ENCODE assay signal across 15 cellular contexts in the genomic region with DNA sequence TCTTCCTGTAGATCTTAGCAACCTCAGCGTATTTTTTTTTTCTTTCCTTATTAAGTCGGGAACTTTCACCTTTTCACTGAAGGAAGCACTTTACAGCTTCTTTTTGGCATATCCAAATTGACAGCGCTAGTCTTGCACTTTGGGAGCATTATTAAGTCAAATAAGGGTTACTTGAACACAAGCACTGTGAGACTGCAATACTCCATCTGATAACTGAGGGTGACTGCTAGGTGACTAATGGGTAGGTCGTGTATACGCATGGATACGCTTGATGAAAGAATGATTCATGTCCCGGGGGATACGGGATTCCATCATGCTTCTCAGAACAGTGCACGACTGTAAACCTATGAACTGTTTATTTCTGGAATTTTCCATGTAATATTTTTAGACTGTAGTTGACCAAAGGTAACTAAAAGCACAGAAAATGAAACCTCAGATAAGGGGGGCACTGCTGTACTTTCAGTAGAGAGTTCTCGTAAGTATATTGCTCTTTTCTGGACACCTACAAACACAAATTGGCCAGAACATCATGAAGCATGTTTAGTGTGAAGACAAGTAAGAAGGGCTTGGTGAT.
DNase-seq lines count a peak whose midpoint lies in the region; ATAC-seq, FAIRE-seq and TF ChIP-seq lines count a peak whose summit lies in the region.
"Had no signal": no experiment of that assay in that cellular context is flagged by ENCODE, and none has a peak within 500 bp of the region (broad histone marks: within the 10 kb centered on the region; RNA-seq: fewer than 3 reads in every experiment).

No MANE protein-coding gene starts in this region.

- H3K27me3 ChIP-seq in gastroesophageal sphincter: no peaks in the 10 kb centered on the region
- H3K27me3 ChIP-seq: BLaER1 had no signal

- H3K4me3 ChIP-seq in A549 (no peak overlapping the region), gastroesophageal sphincter (no peak overlapping the region)
- H3K4me3 ChIP-seq: BLaER1 had no signal

- H3K27ac Mint-ChIP-seq in HFFc6: peak overlapping the region; percentile 86
- H3K27ac Mint-ChIP-seq: activated CD4-positive, alpha-beta memory T cell treated with anti-CD3 and anti-CD28 coated beads, Interleukin-2, amount 10 ng/mL, durations not matched to agents 7 days and 5 days; T-cell had no signal

- DNase-seq in A549 (ENCODE audit: low read depth in 1 of 2, low spot score in 1 of 2) (peak; percentile 63 to 72), HFFc6 (peak; percentile 90), amniotic stem cell (lab: John Stamatoyannopoulos, UW) (peak; percentile 88), NCI-H69 (lab: John Stamatoyannopoulos, UW) (no peak), ecto neural progenitor cell (ENCODE audit: low spot score) (no peak)
- DNase-seq: activated CD4-positive, alpha-beta memory T cell treated with anti-CD3 and anti-CD28 coated beads, Interleukin-2, amount 10 ng/mL, durations not matched to agents 7 days and 5 days; glutamatergic neuron; NCI-H2227 treated with DMSO at 0.1 percent for 48 hours; right cardiac atrium; T-cell had no signal

- H3K4me1 Mint-ChIP-seq in HFFc6 (ENCODE audit: low read depth): peaks cover 53% of the 10 kb centered on the region
- H3K4me1 Mint-ChIP-seq: activated CD4-positive, alpha-beta memory T cell treated with anti-CD3 and anti-CD28 coated beads, Interleukin-2, amount 10 ng/mL, durations not matched to agents 7 days and 5 days; T-cell had no signal

- TF ChIP-seq CTCF in A549 (IDR thresholded peaks at IDR 0.05) (no peak), HFFc6 (IDR thresholded peaks at IDR 0.05) (no peak), gastroesophageal sphincter (IDR thresholded peaks at IDR 0.05) (no peak)

- no peak for FAIRE-seq in A549 (lab: Jason Lieb, UNC)

- no peaks in the 10 kb centered on the region for H3K36me3 ChIP-seq in gastroesophageal sphincter

- no peaks in the 10 kb centered on the region for H3K9me3 ChIP-seq in A549
- no peaks in the 10 kb centered on the region for H3K9me3 ChIP-seq in gastroesophageal sphincter

- peak overlapping the region; percentile 41 for H3K4me2 ChIP-seq in A549
- H3K4me2 ChIP-seq: BLaER1, KMS-11 had no signal

- POLR2A ChIA-PET in A549 (lab: Yijun Ruan, JAX): no interaction called here

- no peak for TF ChIP-seq POLR2A in A549 (IDR thresholded peaks at IDR 0.05; ENCODE audit: low read length)
- no peak for TF ChIP-seq POLR2A in gastroesophageal sphincter (IDR thresholded peaks at IDR 0.05)

- 31% methylated on average over 10 of the region's 10 CpGs for WGBS in A549 (ENCODE audit: missing lambda C conversion rate)
- 42 to 52% methylated on average over 8 to 10 of the region's 10 CpGs for WGBS in gastroesophageal sphincter (ENCODE audit: low coverage in 1 of 2), 2 donors

- peak; percentile 89 to 90 for ATAC-seq in A549
- peak; percentile 34 for ATAC-seq in gastroesophageal sphincter
- ATAC-seq in GM18519 (IDR thresholded peaks at IDR 0.05; ENCODE audit: low FRiP score, unreplicated experiment): no peak
- no peak for ATAC-seq in GM21515 (IDR thresholded peaks at IDR 0.05; ENCODE audit: unreplicated experiment)
- ATAC-seq: right cardiac atrium, T-cell had no signal

- peaks cover 14% of the 10 kb centered on the region for H3K36me3 Mint-ChIP-seq in HFFc6 (ENCODE audit: low read depth)

- CTCF ChIA-PET in A549 (lab: Yijun Ruan, JAX): interaction anchor here (0.6 kb wide), 1 partner anchor 1149 kb away, joined by 3 read pairs; no protein-coding TSS in a partner anchor

- peaks cover 1% of the 10 kb centered on the region for H3K27me3 Mint-ChIP-seq in HFFc6 (ENCODE audit: insufficient read depth)
- H3K27me3 Mint-ChIP-seq: activated CD4-positive, alpha-beta memory T cell treated with anti-CD3 and anti-CD28 coated beads, Interleukin-2, amount 10 ng/mL, durations not matched to agents 7 days and 5 days; T-cell had no signal

- TF ChIP-seq RAD21 in A549 (conservative IDR thresholded peaks at IDR 0.05 in 1 of 2, IDR thresholded peaks at IDR 0.05 in 1 of 2): no peak

- TF ChIP-seq EP300 in A549 (IDR thresholded peaks at IDR 0.05) (0 out of 5 replicates have a peak, but pooled peaks of 1 of the 2 experiments have one; percentile 30), gastroesophageal sphincter (IDR thresholded peaks at IDR 0.05) (no peak)

- H3K4me1 ChIP-seq in A549 (peaks cover 39% of the 10 kb centered on the region), gastroesophageal sphincter (peaks cover 0 to 7% (median 0%) of the 10 kb centered on the region in 3 donors)

- H3K27ac ChIP-seq in A549 (peak overlapping the region; percentile 29 to 81; a peak in 4 of 6 replicates), gastroesophageal sphincter (no peak overlapping the region)
- H3K27ac ChIP-seq: BLaER1, KMS-11 had no signal

- peak overlapping the region; percentile 73 for H3K4me3 Mint-ChIP-seq in HFFc6
- H3K4me3 Mint-ChIP-seq: activated CD4-positive, alpha-beta memory T cell treated with anti-CD3 and anti-CD28 coated beads, Interleukin-2, amount 10 ng/mL, durations not matched to agents 7 days and 5 days; T-cell had no signal

- H3K9me3 Mint-ChIP-seq in HFFc6: no peaks in the 10 kb centered on the region
- H3K9me3 Mint-ChIP-seq: activated CD4-positive, alpha-beta memory T cell treated with anti-CD3 and anti-CD28 coated beads, Interleukin-2, amount 10 ng/mL, durations not matched to agents 7 days and 5 days; T-cell had no signal

TF ChIP-seq in A549, 52 proteins besides CTCF, POLR2A, EP300 and RAD21 (continues in another document):
- no peak for TF ChIP-seq CHD2 (IDR thresholded peaks at IDR 0.05; ENCODE audit: low read length, partially characterized antibody)
- no peak for TF ChIP-seq ZNF302 (CRISPR knock-in tag; IDR thresholded peaks at IDR 0.05)
- peak; percentile 66 for TF ChIP-seq JUNB (IDR thresholded peaks at IDR 0.05)
- no peak for TF ChIP-seq HOXA7 (CRISPR knock-in tag; IDR thresholded peaks at IDR 0.05)
- no peak for TF ChIP-seq RCOR1 (IDR thresholded peaks at IDR 0.05; ENCODE audit: low read depth, low read length)
- TF ChIP-seq ZSCAN20 (CRISPR knock-in tag; IDR thresholded peaks at IDR 0.05): no peak
- TF ChIP-seq CBX2 (IDR thresholded peaks at IDR 0.05; ENCODE audit: borderline replicate concordance, low read depth): no peak
- TF ChIP-seq HDAC2 (IDR thresholded peaks at IDR 0.05): no peak
- TF ChIP-seq, protein P1, sequence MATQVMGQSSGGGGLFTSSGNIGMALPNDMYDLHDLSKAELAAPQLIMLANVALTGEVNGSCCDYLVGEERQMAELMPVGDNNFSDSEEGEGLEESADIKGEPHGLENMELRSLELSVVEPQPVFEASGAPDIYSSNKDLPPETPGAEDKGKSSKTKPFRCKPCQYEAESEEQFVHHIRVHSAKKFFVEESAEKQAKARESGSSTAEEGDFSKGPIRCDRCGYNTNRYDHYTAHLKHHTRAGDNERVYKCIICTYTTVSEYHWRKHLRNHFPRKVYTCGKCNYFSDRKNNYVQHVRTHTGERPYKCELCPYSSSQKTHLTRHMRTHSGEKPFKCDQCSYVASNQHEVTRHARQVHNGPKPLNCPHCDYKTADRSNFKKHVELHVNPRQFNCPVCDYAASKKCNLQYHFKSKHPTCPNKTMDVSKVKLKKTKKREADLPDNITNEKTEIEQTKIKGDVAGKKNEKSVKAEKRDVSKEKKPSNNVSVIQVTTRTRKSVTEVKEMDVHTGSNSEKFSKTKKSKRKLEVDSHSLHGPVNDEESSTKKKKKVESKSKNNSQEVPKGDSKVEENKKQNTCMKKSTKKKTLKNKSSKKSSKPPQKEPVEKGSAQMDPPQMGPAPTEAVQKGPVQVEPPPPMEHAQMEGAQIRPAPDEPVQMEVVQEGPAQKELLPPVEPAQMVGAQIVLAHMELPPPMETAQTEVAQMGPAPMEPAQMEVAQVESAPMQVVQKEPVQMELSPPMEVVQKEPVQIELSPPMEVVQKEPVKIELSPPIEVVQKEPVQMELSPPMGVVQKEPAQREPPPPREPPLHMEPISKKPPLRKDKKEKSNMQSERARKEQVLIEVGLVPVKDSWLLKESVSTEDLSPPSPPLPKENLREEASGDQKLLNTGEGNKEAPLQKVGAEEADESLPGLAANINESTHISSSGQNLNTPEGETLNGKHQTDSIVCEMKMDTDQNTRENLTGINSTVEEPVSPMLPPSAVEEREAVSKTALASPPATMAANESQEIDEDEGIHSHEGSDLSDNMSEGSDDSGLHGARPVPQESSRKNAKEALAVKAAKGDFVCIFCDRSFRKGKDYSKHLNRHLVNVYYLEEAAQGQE (IDR thresholded peaks at IDR 0.05): no peak
- TF ChIP-seq FOXS1 (CRISPR knock-in tag; IDR thresholded peaks at IDR 0.05): no peak
- TF ChIP-seq NR3C1 (IDR thresholded peaks at IDR 0.05): no peak
- TF ChIP-seq HEYL (CRISPR knock-in tag; IDR thresholded peaks at IDR 0.05): no peak
- TF ChIP-seq TFCP2L1 (CRISPR knock-in tag; IDR thresholded peaks at IDR 0.05): no peak
- TF ChIP-seq EHMT2 (IDR thresholded peaks at IDR 0.05; ENCODE audit: low read depth): no peak
- no peak for TF ChIP-seq FOSB (CRISPR knock-in tag; IDR thresholded peaks at IDR 0.05)
- TF ChIP-seq CBX8 (IDR thresholded peaks at IDR 0.05): no peak
- no peak for TF ChIP-seq MYC (IDR thresholded peaks at IDR 0.05; ENCODE audit: borderline replicate concordance, low read length)
- TF ChIP-seq, protein P2, sequence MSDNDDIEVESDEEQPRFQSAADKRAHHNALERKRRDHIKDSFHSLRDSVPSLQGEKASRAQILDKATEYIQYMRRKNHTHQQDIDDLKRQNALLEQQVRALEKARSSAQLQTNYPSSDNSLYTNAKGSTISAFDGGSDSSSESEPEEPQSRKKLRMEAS (IDR thresholded peaks at IDR 0.05): peak; percentile 63
- TF ChIP-seq ZFP36 (IDR thresholded peaks at IDR 0.05; ENCODE audit: borderline replicate concordance, partially characterized antibody): no peak
- no peak for TF ChIP-seq KDM1A (IDR thresholded peaks at IDR 0.05; ENCODE audit: low read depth)
- no peak for TF ChIP-seq RNF2 (IDR thresholded peaks at IDR 0.05; ENCODE audit: borderline replicate concordance, low read depth)
- TF ChIP-seq PBX3 (IDR thresholded peaks at IDR 0.05): no peak
- no peak for TF ChIP-seq ZC3H11A (IDR thresholded peaks at IDR 0.05)
- no peak for TF ChIP-seq PHF8 (IDR thresholded peaks at IDR 0.05; ENCODE audit: borderline replicate concordance, low read depth)
- no peak for TF ChIP-seq HOXB5 (CRISPR knock-in tag; IDR thresholded peaks at IDR 0.05)

Comparison
In these comparisons a context has a peak if more than half of its experiments do, and no peak if none do; other contexts are left out.
1. ATAC-seq: peak in A549 (2 of 2) and gastroesophageal sphincter (single experiment); none in GM18519 (single experiment) and GM21515 (single experiment).
2. DNase-seq: peak in A549 (2 of 2), HFFc6 (single experiment) and amniotic stem cell (single experiment); none in NCI-H69 (single experiment) and ecto neural progenitor cell (single experiment).
3. H3K27ac ChIP-seq: peak in A549 (2 of 2); none in gastroesophageal sphincter (0 of 4).